11 cellular contexts compared by ENCODE assay signal in genomic region chr20:34058831-34059230, GRCh38. TPM values are rescaled to one million over a fixed set of nuclear protein-coding genes. Genes with fewer than 3 reads are reported as not detected.
A peak's percentile ranks its signal among the peaks of the same experiment; 100 is the strongest.
DNase-seq lines count a peak whose midpoint lies in the region; ATAC-seq and TF ChIP-seq lines count a peak whose summit lies in the region.
"Had no signal": no experiment of that assay in that cellular context is flagged by ENCODE, and none has a peak within 500 bp of the region (broad histone marks: within the 10 kb centered on the region; RNA-seq: fewer than 3 reads in every experiment).

No MANE protein-coding gene starts in this region.

- no peaks in the 10 kb centered on the region for H3K9me3 Mint-ChIP-seq in activated CD4-positive, alpha-beta T cell treated with anti-CD3 and anti-CD28 coated beads, Interleukin-2, amount 10 ng/mL, durations not matched to agents 24 days and 14 days
- H3K9me3 Mint-ChIP-seq in activated T-helper 17 cell treated with anti-CD3 and anti-CD28 coated beads, Interleukin-2, amount 50 U/mL, for 72 hours = no peaks in the 10 kb centered on the region
- no peaks in the 10 kb centered on the region for H3K9me3 Mint-ChIP-seq in natural killer cell

- H3K36me3 ChIP-seq in Karpas-422 (ENCODE audit: insufficient read depth, low read length) (no peaks in the 10 kb centered on the region), spleen (peaks cover 0 to 31% (median 0%) of the 10 kb centered on the region in 6 donors)

- WGBS in spleen, 5 donors = 10 to 39% (median 31%) methylated on average over 1 of the region's 1 CpG

- H3K4me1 ChIP-seq in Karpas-422 (ENCODE audit: low read length) (peaks cover 12% of the 10 kb centered on the region), spleen (peaks cover 3 to 87% (median 28%) of the 10 kb centered on the region in 6 donors)

- TF ChIP-seq POLR2A in spleen (IDR thresholded peaks at IDR 0.05) = no peak

- H3K4me1 Mint-ChIP-seq in activated CD4-positive, alpha-beta T cell treated with anti-CD3 and anti-CD28 coated beads, Interleukin-2, amount 10 ng/mL, durations not matched to agents 24 days and 14 days = peaks cover 41% of the 10 kb centered on the region
- peaks cover 77% of the 10 kb centered on the region for H3K4me1 Mint-ChIP-seq in activated T-helper 17 cell treated with anti-CD3 and anti-CD28 coated beads, Interleukin-2, amount 50 U/mL, for 72 hours
- peaks cover 94 to 96% of the 10 kb centered on the region in 2 donors for H3K4me1 Mint-ChIP-seq in natural killer cell

- peak; percentile 48 for ATAC-seq in activated T-helper 17 cell treated with anti-CD3 and anti-CD28 coated beads, Interleukin-2, amount 50 U/mL, for 72 hours (replicated peaks)
- peak; percentile 82 to 87 (median 83) for ATAC-seq in natural killer cell
- ATAC-seq in HG03025 (IDR thresholded peaks at IDR 0.05; ENCODE audit: low FRiP score, unreplicated experiment) = no peak

- peaks cover 97% of the 10 kb centered on the region for H3K79me2 ChIP-seq in Karpas-422 (ENCODE audit: low read length)

- H2AFZ ChIP-seq in Karpas-422 (ENCODE audit: low read length) = no peak overlapping the region

- no peaks in the 10 kb centered on the region for H3K27me3 Mint-ChIP-seq in activated CD4-positive, alpha-beta T cell treated with anti-CD3 and anti-CD28 coated beads, Interleukin-2, amount 10 ng/mL, durations not matched to agents 24 days and 14 days
- no peaks in the 10 kb centered on the region for H3K27me3 Mint-ChIP-seq in activated T-helper 17 cell treated with anti-CD3 and anti-CD28 coated beads, Interleukin-2, amount 50 U/mL, for 72 hours
- H3K27me3 Mint-ChIP-seq in natural killer cell (ENCODE audit: low read depth in 2 of 2) = no peaks in the 10 kb centered on the region

- H3K27ac Mint-ChIP-seq in activated CD4-positive, alpha-beta T cell treated with anti-CD3 and anti-CD28 coated beads, Interleukin-2, amount 10 ng/mL, durations not matched to agents 24 days and 14 days = no peak overlapping the region
- H3K27ac Mint-ChIP-seq in activated T-helper 17 cell treated with anti-CD3 and anti-CD28 coated beads, Interleukin-2, amount 50 U/mL, for 72 hours = peak overlapping the region; percentile 39
- H3K27ac Mint-ChIP-seq in natural killer cell = peak overlapping the region; percentile 78 to 81

- peaks cover 18% of the 10 kb centered on the region for H4K20me1 ChIP-seq in Karpas-422 (ENCODE audit: insufficient read depth, low read depth, low read length)

- H3K4me3 ChIP-seq in Karpas-422 (ENCODE audit: low read length) (no peak overlapping the region), spleen (no peak overlapping the region)
- H3K4me3 ChIP-seq: testis had no signal

- H3K36me3 Mint-ChIP-seq in activated CD4-positive, alpha-beta T cell treated with anti-CD3 and anti-CD28 coated beads, Interleukin-2, amount 10 ng/mL, durations not matched to agents 24 days and 14 days (ENCODE audit: low read depth) = peaks cover 11% of the 10 kb centered on the region
- H3K36me3 Mint-ChIP-seq in activated T-helper 17 cell treated with anti-CD3 and anti-CD28 coated beads, Interleukin-2, amount 50 U/mL, for 72 hours (ENCODE audit: low read depth) = peaks cover 23% of the 10 kb centered on the region
- no peaks in the 10 kb centered on the region for H3K36me3 Mint-ChIP-seq in natural killer cell

- H3K27ac ChIP-seq in Karpas-422 (ENCODE audit: low read length) (no peak overlapping the region), spleen (no peak overlapping the region)
- H3K27ac ChIP-seq: testis had no signal

- H3K27me3 ChIP-seq in Karpas-422 (ENCODE audit: low read length) = no peaks in the 10 kb centered on the region
- H3K27me3 ChIP-seq in spleen (replicated peaks in 1 of 7) = no peaks in the 10 kb centered on the region
- H3K27me3 ChIP-seq: testis had no signal

- H3K9me3 ChIP-seq in Karpas-422 (ENCODE audit: low read length) = no peaks in the 10 kb centered on the region
- H3K9me3 ChIP-seq in spleen = no peaks in the 10 kb centered on the region
- H3K9me3 ChIP-seq: testis had no signal

- no peak overlapping the region for H3K9ac ChIP-seq in Karpas-422 (ENCODE audit: low read length)

- no peak overlapping the region for H3K4me2 ChIP-seq in Karpas-422 (ENCODE audit: low read depth, low read length, poor library complexity, severe bottlenecking)

- TF ChIP-seq CTCF in natural killer cell (IDR thresholded peaks at IDR 0.05) (no peak), spleen (IDR thresholded peaks at IDR 0.05 in 8 of 11, conservative IDR thresholded peaks at IDR 0.05 in 3 of 11) (no peak)

- no peaks in the 10 kb centered on the region for H3K9me2 ChIP-seq in Karpas-422 (replicated peaks; ENCODE audit: insufficient read depth, low read length)

- no peak overlapping the region for H3K4me3 Mint-ChIP-seq in activated CD4-positive, alpha-beta T cell treated with anti-CD3 and anti-CD28 coated beads, Interleukin-2, amount 10 ng/mL, durations not matched to agents 24 days and 14 days
- H3K4me3 Mint-ChIP-seq in activated T-helper 17 cell treated with anti-CD3 and anti-CD28 coated beads, Interleukin-2, amount 50 U/mL, for 72 hours = no peak overlapping the region
- H3K4me3 Mint-ChIP-seq in natural killer cell = no peak overlapping the region

- DNase-seq in activated CD4-positive, alpha-beta T cell treated with anti-CD3 and anti-CD28 coated beads, Interleukin-2, amount 10 ng/mL, durations not matched to agents 24 days and 14 days = peak; percentile 61
- DNase-seq in activated CD4-positive, alpha-beta T cell treated with anti-CD3 and anti-CD28 coated beads, Interleukin-2, amount 50 U/mL, for 48 hours = no peak
- DNase-seq in Karpas-422 = peak; percentile 51
- DNase-seq in natural killer cell = no peak
- DNase-seq in epidermal melanocyte (ENCODE audit: insufficient read length, low spot score) = no peak
- no peak for DNase-seq in spleen
- DNase-seq: NCI-H1930; stimulated activated CD4-positive, alpha-beta T cell treated with anti-CD3 and anti-CD28 coated beads, Interleukin-1b, Interleukin-23, amount 100 ng/mL, for 48 hours; testis had no signal

- intact Hi-C loops in activated CD4-positive, alpha-beta T cell treated with anti-CD3 and anti-CD28 coated beads, Interleukin-2, amount 10 ng/mL, durations not matched to agents 24 days and 14 days (cut with micrococcal nuclease) = no loop called here
- intact Hi-C loops in natural killer cell (cut with micrococcal nuclease) = no loop called here
- intact Hi-C loops in spleen (cut with DNase I; ENCODE audit: low total_unique reads) = no loop called here

RNA-seq across cellular contexts. Expression of gene EIF2S2, which starts 53.2 kb away (rescaled TPM):
- 106 and 107 TPM in 2 replicates for total RNA-seq in activated CD4-positive, alpha-beta T cell treated with anti-CD3 and anti-CD28 coated beads, Interleukin-2, amount 10 ng/mL, durations not matched to agents 24 days and 14 days
- total RNA-seq in Karpas-422 (2014; rRNA removed; shearing (Covaris generic); ENCODE audit: low replicate concordance) = 63.9 and 83.5 TPM in 2 replicates
- 100 to 1,000 TPM in 1 of 2 donors, 10 to 100 TPM in 1; 64.0 to 107 TPM for total RNA-seq in activated T-helper 17 cell treated with anti-CD3 and anti-CD28 coated beads, Interleukin-2, amount 50 U/mL, for 72 hours
- total RNA-seq in natural killer cell (10 to 100 TPM; 17.6 to 20.0 (median 17.6) TPM), spleen (10 to 100 TPM; 34.8 to 45.3 (median 39.9) TPM)
- 10 to 100 TPM; 30.0 to 40.9 (median 37.1) TPM for polyA plus RNA-seq in spleen

Comparison
In these comparisons a context has a peak if more than half of its experiments do, and no peak if none do; other contexts are left out.
1. DNase-seq: peak in activated CD4-positive, alpha-beta T cell treated with anti-CD3 and anti-CD28 coated beads, Interleukin-2, amount 10 ng/mL, durations not matched to agents 24 days and 14 days (single experiment) and Karpas-422 (single experiment); none in activated CD4-positive, alpha-beta T cell treated with anti-CD3 and anti-CD28 coated beads, Interleukin-2, amount 50 U/mL, for 48 hours (0 of 2), natural killer cell (single experiment), epidermal melanocyte (single experiment) and spleen (single experiment).